Comparison of ENCODE assay signal across 8 cellular contexts in genomic region chr2:101252408-101253012, GRCh38. TPM values are rescaled to one million over a fixed set of nuclear protein-coding genes. Genes with fewer than 3 reads are reported as not detected.
DNase-seq lines count a peak whose midpoint lies in the region; ATAC-seq lines count a peak whose summit lies in the region.

Gene CNOT11 (plus strand): TSS chr2:101252886. CDS start chr2:101252965, 79 bp downstream.

- H3K27ac Mint-ChIP-seq in naive thymus-derived CD4-positive, alpha-beta T cell = peak within 1 kb of the TSS; percentile 92 to 98 (median 96)
- peak within 1 kb of the TSS; percentile 95 for H3K27ac Mint-ChIP-seq in stimulated activated naive B cell treated with anti-CD40 and anti-IgM and Interleukin-4, amounts not matched to agents 10 μg/mL and 1 μg/mL and 100 μg/mL, for 72 hours

- H3K9me3 Mint-ChIP-seq in naive thymus-derived CD4-positive, alpha-beta T cell = peaks cover 0 to 5% (median 0%) of the 10 kb centered on the region in 11 donors
- H3K9me3 Mint-ChIP-seq in stimulated activated naive B cell treated with anti-CD40 and anti-IgM and Interleukin-4, amounts not matched to agents 10 μg/mL and 1 μg/mL and 100 μg/mL, for 72 hours = no peaks in the 10 kb centered on the region

- H3K9ac ChIP-seq in Karpas-422 (ENCODE audit: low read length) = peak within 1 kb of the TSS; percentile 99

- H3K79me2 ChIP-seq in Karpas-422 (ENCODE audit: low read length) = peaks cover 40% of the 10 kb centered on the region

- peak; percentile 87 for ATAC-seq in GM21825 (IDR thresholded peaks at IDR 0.05; ENCODE audit: unreplicated experiment)
- ATAC-seq in naive thymus-derived CD4-positive, alpha-beta T cell = peak; percentile 89
- ATAC-seq in stimulated activated naive B cell treated with anti-CD40 and anti-IgM and Interleukin-4, amounts not matched to agents 10 μg/mL and 1 μg/mL and 100 μg/mL, for 72 hours (replicated peaks) = peak; percentile 91 to 93

- H3K4me1 ChIP-seq in Karpas-422 (ENCODE audit: low read length) = peaks cover 19% of the 10 kb centered on the region
- peaks cover 28 to 39% of the 10 kb centered on the region in 2 donors for H3K4me1 ChIP-seq in naive thymus-derived CD4-positive, alpha-beta T cell (ENCODE audit: control insufficient read depth in 2 of 2, insufficient read depth in 2 of 2, low read length in 2 of 2)

- H3K4me2 ChIP-seq in Karpas-422 (ENCODE audit: low read depth, low read length, poor library complexity, severe bottlenecking) = peak within 1 kb of the TSS; percentile 99

- no peaks in the 10 kb centered on the region for H3K9me3 ChIP-seq in Karpas-422 (ENCODE audit: low read length)
- H3K9me3 ChIP-seq in naive thymus-derived CD4-positive, alpha-beta T cell (ENCODE audit: control insufficient read depth in 2 of 3, low read length in 3 of 3) = no peaks in the 10 kb centered on the region

- peaks cover 27 to 58% (median 51%) of the 10 kb centered on the region in 7 donors for H3K4me1 Mint-ChIP-seq in naive thymus-derived CD4-positive, alpha-beta T cell
- peaks cover 21 to 44% of the 10 kb centered on the region in 2 donors for H3K4me1 Mint-ChIP-seq in stimulated activated naive B cell treated with anti-CD40 and anti-IgM and Interleukin-4, amounts not matched to agents 10 μg/mL and 1 μg/mL and 100 μg/mL, for 72 hours

- peak within 1 kb of the TSS; percentile 67 for H3K27ac ChIP-seq in Karpas-422 (ENCODE audit: low read length)
- peak within 1 kb of the TSS; percentile 99 for H3K27ac ChIP-seq in naive thymus-derived CD4-positive, alpha-beta T cell (ENCODE audit: low read depth, low read length)

- no peaks in the 10 kb centered on the region for H3K27me3 ChIP-seq in Karpas-422 (ENCODE audit: low read length)
- H3K27me3 ChIP-seq in naive thymus-derived CD4-positive, alpha-beta T cell (ENCODE audit: control insufficient read depth in 2 of 2, insufficient read depth in 2 of 2, low read length in 2 of 2) = no peaks in the 10 kb centered on the region

- intact Hi-C loops in naive thymus-derived CD4-positive, alpha-beta T cell (cut with micrococcal nuclease) = loop anchor here (1.0 to 10.0 kb wide), 19 partner anchors 11 to 1916 kb away; partner anchors contain the start of genes PDCL3 (in 2 of the 2), RPL31 (in 2 of the 2), TBC1D8 (in 2 of the 2) and CREG2 (in 1 of the 2)

- POLR2A ChIA-PET in naive thymus-derived CD4-positive, alpha-beta T cell (lab: Charles Lee) = interaction anchor here (0.6 to 2.9 kb wide), 15 partner anchors 13 to 381 kb away, joined by 3 to 14 read pairs (median 6); partner anchors contain the start of genes RNF149 and RPL31

- H3K36me3 Mint-ChIP-seq in naive thymus-derived CD4-positive, alpha-beta T cell = peaks cover 0 to 10% (median 8%) of the 10 kb centered on the region in 5 donors
- peaks cover 14 to 15% of the 10 kb centered on the region in 2 donors for H3K36me3 Mint-ChIP-seq in stimulated activated naive B cell treated with anti-CD40 and anti-IgM and Interleukin-4, amounts not matched to agents 10 μg/mL and 1 μg/mL and 100 μg/mL, for 72 hours

- H3K4me3 ChIP-seq in Karpas-422 (ENCODE audit: low read length) = peak within 1 kb of the TSS; percentile 82
- peak within 1 kb of the TSS; percentile 91 for H3K4me3 ChIP-seq in naive thymus-derived CD4-positive, alpha-beta T cell (ENCODE audit: low read length)

- peak within 1 kb of the TSS; percentile 91 to 98 (median 96) for H3K4me3 Mint-ChIP-seq in naive thymus-derived CD4-positive, alpha-beta T cell
- peak within 1 kb of the TSS; percentile 94 to 96 for H3K4me3 Mint-ChIP-seq in stimulated activated naive B cell treated with anti-CD40 and anti-IgM and Interleukin-4, amounts not matched to agents 10 μg/mL and 1 μg/mL and 100 μg/mL, for 72 hours

- no peaks in the 10 kb centered on the region for H3K27me3 Mint-ChIP-seq in naive thymus-derived CD4-positive, alpha-beta T cell
- H3K27me3 Mint-ChIP-seq in stimulated activated naive B cell treated with anti-CD40 and anti-IgM and Interleukin-4, amounts not matched to agents 10 μg/mL and 1 μg/mL and 100 μg/mL, for 72 hours = no peaks in the 10 kb centered on the region

- DNase-seq in DMS79 treated with DMSO at 0.1 percent for 48 hours (lab: John Stamatoyannopoulos, UW) = peak; percentile 97
- peak; percentile 100 for DNase-seq in Karpas-422
- DNase-seq in RKO (ENCODE audit: low spot score) = peak; percentile 96
- DNase-seq in activated T-helper 1 cell treated with Interleukin-2 at 50 U/mL for 16 hours (ENCODE audit: low read depth) = peak; percentile 98
- peak; percentile 99 for DNase-seq in fibroblast of gingiva (ENCODE audit: low read depth)
- peak; percentile 97 to 99 (median 98) for DNase-seq in naive thymus-derived CD4-positive, alpha-beta T cell
- peak; percentile 97 for DNase-seq in stimulated activated naive B cell treated with anti-CD40 and anti-IgM and Interleukin-4, amounts not matched to agents 10 μg/mL and 1 μg/mL and 100 μg/mL, for 72 hours

- H3K36me3 ChIP-seq in Karpas-422 (ENCODE audit: insufficient read depth, low read length) = no peaks in the 10 kb centered on the region
- H3K36me3 ChIP-seq in naive thymus-derived CD4-positive, alpha-beta T cell (ENCODE audit: control insufficient read depth in 2 of 3, insufficient read depth in 3 of 3, low read length in 3 of 3) = peaks cover 0 to 8% (median 0%) of the 10 kb centered on the region in 3 experiments

- H2AFZ ChIP-seq in Karpas-422 (ENCODE audit: low read length) = peak within 1 kb of the TSS; percentile 99

- H3K9me2 ChIP-seq in Karpas-422 (replicated peaks; ENCODE audit: insufficient read depth, low read length) = no peaks in the 10 kb centered on the region

- peaks cover 19% of the 10 kb centered on the region; the same call in 1 of the 2 replicates for H4K20me1 ChIP-seq in Karpas-422 (ENCODE audit: insufficient read depth, low read depth, low read length)

- CTCF ChIA-PET in naive thymus-derived CD4-positive, alpha-beta T cell (lab: Charles Lee) = interaction anchor here (0.5 to 1.7 kb wide), 6 partner anchors 29 to 435 kb away, joined by 3 to 5 read pairs (median 4); partner anchors contain the start of gene RNF149

RNA-seq across cellular contexts. Expression of gene CNOT11, which starts in this region (rescaled TPM):
- total RNA-seq in Karpas-422 (2014; rRNA removed; shearing (Covaris generic); ENCODE audit: low replicate concordance) = 39.5 and 78.2 TPM in 2 replicates
- 10 to 100 TPM; 49.0 to 65.7 (median 54.3) TPM for total RNA-seq in naive thymus-derived CD4-positive, alpha-beta T cell
- polyA plus RNA-seq in naive thymus-derived CD4-positive, alpha-beta T cell = 10 to 100 TPM; 60.4 to 64.0 TPM

Comparison
In these comparisons a context has a peak if more than half of its experiments do, and no peak if none do; other contexts are left out.
1. Peak in every context shown above with its lines: DNase-seq, ATAC-seq, H3K4me3 ChIP-seq and H3K27ac ChIP-seq.